ENCODE assay signal across 21 cellular contexts in the genomic region with DNA sequence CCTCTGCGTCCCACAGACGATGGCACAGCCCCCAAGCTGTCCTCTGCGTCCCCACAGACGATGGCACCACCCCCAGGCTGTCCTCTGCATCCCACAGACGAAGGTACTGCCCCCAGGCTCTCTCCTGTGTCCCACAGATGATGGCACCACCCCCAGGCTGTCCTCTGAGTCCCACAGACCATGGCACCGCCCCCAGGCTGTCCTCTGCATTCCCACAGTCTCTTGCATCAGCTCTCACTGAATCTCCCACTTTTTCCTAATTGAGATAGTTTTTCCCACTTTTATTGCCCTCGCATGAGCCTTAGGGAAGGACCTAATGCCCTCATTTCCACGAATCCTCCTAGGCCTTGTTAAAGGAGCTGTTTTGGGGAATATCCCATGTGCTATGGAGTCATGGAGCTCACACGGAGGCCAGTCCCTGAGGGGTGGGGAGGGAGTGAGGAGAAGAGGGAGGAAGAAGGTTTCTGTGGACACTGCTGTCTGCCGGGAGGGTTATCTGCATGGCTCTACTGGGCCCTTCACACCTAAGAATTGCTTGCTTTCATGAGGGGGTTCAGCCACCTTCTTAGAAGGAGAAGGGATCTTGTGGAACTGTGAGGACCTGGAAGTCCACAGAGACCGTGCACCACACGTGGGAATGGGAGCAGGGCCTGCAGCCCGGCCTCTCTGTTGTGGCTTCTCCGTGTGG.
"Had no signal": no experiment of that assay in that cellular context is flagged by ENCODE, and none has a peak within 500 bp of the region (broad histone marks: within the 10 kb centered on the region; RNA-seq: fewer than 3 reads in every experiment).

No MANE protein-coding gene starts in this region.

- H3K4me3 ChIP-seq: colonic mucosa, lower lobe of right lung, sigmoid colon, spleen, thyroid gland, uterus had no signal

- DNase-seq: activated CD4-positive, alpha-beta T cell treated with anti-CD3 and anti-CD28 coated beads, Interleukin-2, amount 10 ng/mL, durations not matched to agents 7 days and 5 days; activated CD8-positive, alpha-beta T cell treated with anti-CD3 and anti-CD28 coated beads, Interleukin-2, amount 10 ng/mL, durations not matched to agents 7 days and 5 days; activated naive CD8-positive, alpha-beta T cell treated with anti-CD3 and anti-CD28 coated beads, Interleukin-2, amount 50 U/mL, for 24 hours; activated T-cell treated with anti-CD3 and anti-CD28 coated beads, Interleukin-2, amount 50 U/mL, for 4 hours; aorta; colonic mucosa; islet precursor cell; left colon; lower lobe of right lung; sigmoid colon; spleen; stimulated activated naive CD4-positive, alpha-beta T cell; T-helper 1 cell; T-helper 9 cell; thyroid gland; uterus had no signal

- H3K9me3 ChIP-seq: colonic mucosa, lower lobe of right lung, sigmoid colon, spleen, thyroid gland, uterus had no signal

- H3K4me3 Mint-ChIP-seq: activated CD4-positive, alpha-beta T cell treated with anti-CD3 and anti-CD28 coated beads, Interleukin-2, amount 10 ng/mL, durations not matched to agents 7 days and 5 days; activated CD8-positive, alpha-beta T cell treated with anti-CD3 and anti-CD28 coated beads, Interleukin-2, amount 10 ng/mL, durations not matched to agents 7 days and 5 days; activated naive CD4-positive, alpha-beta T cell treated with anti-CD3 and anti-CD28 coated beads, Interleukin-2, amount 10 ng/mL, durations not matched to agents 7 days and 5 days; activated naive CD8-positive, alpha-beta T cell treated with anti-CD3 and anti-CD28 coated beads, Interleukin-2, amount 50 U/mL, for 24 hours; activated T-cell treated with anti-CD3 and anti-CD28 coated beads, Interleukin-2, amount 50 U/mL, for 4 hours had no signal

- H3K4me1 ChIP-seq: colonic mucosa, lower lobe of right lung, sigmoid colon, thyroid gland, uterus had no signal

- H3K27ac ChIP-seq: colonic mucosa, lower lobe of right lung, sigmoid colon, spleen, thyroid gland, uterus had no signal

- H3K9me3 Mint-ChIP-seq: activated CD4-positive, alpha-beta T cell treated with anti-CD3 and anti-CD28 coated beads, Interleukin-2, amount 10 ng/mL, durations not matched to agents 7 days and 5 days; activated naive CD4-positive, alpha-beta T cell treated with anti-CD3 and anti-CD28 coated beads, Interleukin-2, amount 10 ng/mL, durations not matched to agents 7 days and 5 days; activated naive CD8-positive, alpha-beta T cell treated with anti-CD3 and anti-CD28 coated beads, Interleukin-2, amount 50 U/mL, for 24 hours; activated T-cell treated with anti-CD3 and anti-CD28 coated beads, Interleukin-2, amount 50 U/mL, for 4 hours; central memory CD8-positive, alpha-beta T cell had no signal

- H3K36me3 Mint-ChIP-seq: activated naive CD4-positive, alpha-beta T cell treated with anti-CD3 and anti-CD28 coated beads, Interleukin-2, amount 10 ng/mL, durations not matched to agents 7 days and 5 days had no signal

- ATAC-seq: activated CD4-positive, CD25-positive, alpha-beta regulatory T cell treated with anti-CD3 and anti-CD28 coated beads, Interleukin-2, amount 50 U/mL, for 24 hours; activated CD8-positive, alpha-beta T cell treated with anti-CD3 and anti-CD28 coated beads, Interleukin-2, amount 10 ng/mL, durations not matched to agents 7 days and 5 days; activated naive CD8-positive, alpha-beta T cell treated with anti-CD3 and anti-CD28 coated beads, Interleukin-2, amount 50 U/mL, for 24 hours; activated T-cell treated with anti-CD3 and anti-CD28 coated beads, Interleukin-2, amount 50 U/mL, for 4 hours; left colon; lower lobe of right lung had no signal

- H3K36me3 ChIP-seq: colonic mucosa, lower lobe of right lung, sigmoid colon, spleen, thyroid gland, uterus had no signal

- H3K27ac Mint-ChIP-seq: activated CD4-positive, alpha-beta T cell treated with anti-CD3 and anti-CD28 coated beads, Interleukin-2, amount 10 ng/mL, durations not matched to agents 7 days and 5 days; activated CD8-positive, alpha-beta T cell treated with anti-CD3 and anti-CD28 coated beads, Interleukin-2, amount 10 ng/mL, durations not matched to agents 7 days and 5 days; activated naive CD4-positive, alpha-beta T cell treated with anti-CD3 and anti-CD28 coated beads, Interleukin-2, amount 10 ng/mL, durations not matched to agents 7 days and 5 days; activated naive CD8-positive, alpha-beta T cell treated with anti-CD3 and anti-CD28 coated beads, Interleukin-2, amount 50 U/mL, for 24 hours had no signal

- FAIRE-seq: endometrium, frontal cortex had no signal

- H3K27me3 ChIP-seq: colonic mucosa, thyroid gland, uterus had no signal
